Comparison of ENCODE assay signal across 21 cellular contexts in genomic region chr12:5568325-5568981, GRCh38.
"Had no signal": no experiment of that assay in that cellular context is flagged by ENCODE, and none has a peak within 500 bp of the region (broad histone marks: within the 10 kb centered on the region; RNA-seq: fewer than 3 reads in every experiment).

No MANE protein-coding gene starts in this region.

- H3K27ac ChIP-seq: brain microvascular endothelial cell, heart left ventricle, lower lobe of right lung, right lobe of liver, skin epidermis, stomach, suprapubic skin, transverse colon, uterus had no signal

- H3K4me3 ChIP-seq: heart left ventricle, lower lobe of right lung, right lobe of liver, skin epidermis, stomach, suprapubic skin, transverse colon, uterus had no signal

- H3K27me3 ChIP-seq: brain microvascular endothelial cell, right lobe of liver, suprapubic skin, transverse colon, uterus had no signal

- DNase-seq: activated T-cell treated with anti-CD3 and anti-CD28 coated beads, Interleukin-2, amount 50 U/mL, for 24 hours; aorta; brain microvascular endothelial cell; central memory CD4-positive, alpha-beta T cell; effector memory CD8-positive, alpha-beta T cell; heart left ventricle; kidney; lower lobe of right lung; naive B cell; occipital lobe; right lobe of liver; stimulated activated CD4-positive, alpha-beta T cell treated with anti-CD3 and anti-CD28 coated beads, Interleukin-1b, Interleukin-23, amount 100 ng/mL, for 48 hours; stomach; T-helper 9 cell; transverse colon; uterus had no signal

- H3K36me3 ChIP-seq: brain microvascular endothelial cell, heart left ventricle, lower lobe of right lung, right lobe of liver, stomach, suprapubic skin, transverse colon, uterus had no signal

- ATAC-seq: activated naive CD4-positive, alpha-beta T cell treated with anti-CD3 and anti-CD28 coated beads, Interleukin-2, amount 50 U/mL, for 72 hours; activated T-helper 17 cell treated with anti-CD3 and anti-CD28 coated beads, Interleukin-2, amount 50 U/mL, for 72 hours; effector memory CD8-positive, alpha-beta T cell; heart left ventricle; left lobe of liver; lower lobe of right lung had no signal

- H3K4me1 ChIP-seq: right lobe of liver, suprapubic skin, transverse colon, uterus had no signal

- H3K9me3 ChIP-seq: heart left ventricle, lower lobe of right lung, right lobe of liver, stomach, suprapubic skin, transverse colon, uterus had no signal

- FAIRE-seq: kidney had no signal
